8 cellular contexts compared by ENCODE assay signal in the genomic region with DNA sequence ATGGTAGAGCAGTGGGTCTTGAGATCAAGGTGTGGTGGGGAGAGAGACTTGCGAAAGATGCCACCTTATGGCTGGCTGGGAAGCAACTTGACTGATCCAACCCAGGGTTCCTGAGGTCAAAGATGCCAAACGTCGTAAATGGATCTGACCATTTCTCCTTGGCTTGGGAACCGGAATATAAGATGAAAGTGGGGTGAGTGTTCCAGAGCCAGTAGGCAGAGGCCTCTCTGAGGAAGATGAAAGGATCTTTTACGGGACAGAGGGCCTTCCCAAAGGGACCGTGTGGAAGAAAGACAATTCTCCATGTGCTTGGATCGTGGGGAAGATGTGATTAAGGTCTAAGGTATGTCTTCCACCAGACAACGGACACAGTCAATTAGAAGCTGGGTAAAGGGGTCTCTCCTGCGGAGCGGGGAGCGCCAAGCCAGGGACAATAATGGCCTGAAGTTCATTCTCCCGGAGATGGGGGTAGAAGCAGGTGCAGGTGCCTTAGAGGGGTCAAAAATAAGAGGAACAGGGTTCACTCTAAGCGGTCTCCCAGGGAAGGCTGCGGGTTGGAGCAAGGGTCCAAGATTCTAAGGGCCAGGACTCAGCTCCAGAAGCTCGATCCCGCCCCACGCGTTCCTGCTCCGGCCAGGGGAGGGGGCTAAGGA. TPM values are rescaled to one million over a fixed set of nuclear protein-coding genes. Genes with fewer than 3 reads are reported as not detected.
DNase-seq lines count a peak whose midpoint lies in the region; ATAC-seq and TF ChIP-seq lines count a peak whose summit lies in the region.

No MANE protein-coding gene starts in this region.

- H3K9ac ChIP-seq in PC-3 (ENCODE audit: low read length), result peak overlapping the region; percentile 85
- H3K9ac ChIP-seq in neural cell (ENCODE audit: low read length), result peak overlapping the region; percentile 94

- H3K27me3 ChIP-seq in PC-3 (ENCODE audit: low read length) (no peaks in the 10 kb centered on the region), neural cell (ENCODE audit: insufficient read depth, low read depth, low read length) (no peaks in the 10 kb centered on the region)
- H3K27me3 ChIP-seq in effector memory CD4-positive, alpha-beta T cell (replicated peaks; ENCODE audit: control insufficient read depth, insufficient read depth, low read length, poor library complexity, severe bottlenecking), result no peaks in the 10 kb centered on the region

- ATAC-seq in PC-3, result no peak
- no peak for ATAC-seq in GM19035 (IDR thresholded peaks at IDR 0.05; ENCODE audit: unreplicated experiment)
- ATAC-seq in GM18867 (IDR thresholded peaks at IDR 0.05; ENCODE audit: unreplicated experiment), result no peak

- peak overlapping the region; percentile 95 for H3K4me3 ChIP-seq in PC-3 (ENCODE audit: low read length)
- peak overlapping the region; percentile 71 for H3K4me3 ChIP-seq in effector memory CD4-positive, alpha-beta T cell (ENCODE audit: insufficient read depth, low read depth, low read length, poor library complexity, severe bottlenecking)
- H3K4me3 ChIP-seq in neural cell (ENCODE audit: low read length), result peak overlapping the region; percentile 96

- no peak for TF ChIP-seq RAD21 in neural cell (conservative IDR thresholded peaks at IDR 0.05)

- TF ChIP-seq CTCF in PC-3 (conservative IDR thresholded peaks at IDR 0.05; ENCODE audit: low read depth, low read length), result peak; percentile 26; the same call in 1 of the 2 replicates
- no peak for TF ChIP-seq CTCF in neural cell (IDR thresholded peaks at IDR 0.05; ENCODE audit: poor library complexity, severe bottlenecking)

- H4K20me1 ChIP-seq in PC-3 (ENCODE audit: low read length), result peaks cover 8% of the 10 kb centered on the region; the same call in 1 of the 2 replicates
- H4K20me1 ChIP-seq in neural cell (ENCODE audit: insufficient read depth), result no peaks in the 10 kb centered on the region

- H3K27ac ChIP-seq in PC-3 (ENCODE audit: low read length), result peak overlapping the region; percentile 36
- H3K27ac ChIP-seq in effector memory CD4-positive, alpha-beta T cell (ENCODE audit: insufficient read depth, low read length, poor library complexity, severe bottlenecking), result peak overlapping the region; percentile 75
- H3K27ac ChIP-seq in neural cell (ENCODE audit: low read length), result peak overlapping the region; percentile 82

- H3F3A ChIP-seq in PC-3 (ENCODE audit: low read length, unreplicated experiment) (no peaks in the 10 kb centered on the region), neural cell (ENCODE audit: insufficient read depth, low read length, poor library complexity, severe bottlenecking) (no peaks in the 10 kb centered on the region)

- peaks cover 19% of the 10 kb centered on the region for H3K4me1 ChIP-seq in PC-3 (ENCODE audit: insufficient read depth, low read length)
- peaks cover 17% of the 10 kb centered on the region for H3K4me1 ChIP-seq in effector memory CD4-positive, alpha-beta T cell (ENCODE audit: control insufficient read depth, insufficient read depth, low read length, poor library complexity, severe bottlenecking)

- DNase-seq in DMS 273 (lab: John Stamatoyannopoulos, UW; ENCODE audit: unreplicated experiment) (peak; percentile 40), DMS 273 treated with DMSO at 0.1 percent for 48 hours (lab: John Stamatoyannopoulos, UW) (no peak), PC-3 (peak; percentile 36), DMS114 treated with DMSO at 0.1 percent for 48 hours (lab: John Stamatoyannopoulos, UW; ENCODE audit: unreplicated experiment) (no peak)
- DNase-seq in effector memory CD4-positive, alpha-beta T cell, result no peak

- H3K9me2 ChIP-seq in PC-3 (replicated peaks; ENCODE audit: low read length) (no peaks in the 10 kb centered on the region), neural cell (ENCODE audit: insufficient read depth, low read length) (no peaks in the 10 kb centered on the region)

- H3K4me2 ChIP-seq in PC-3 (ENCODE audit: low read length) (peak overlapping the region; percentile 91), neural cell (ENCODE audit: low read length) (peak overlapping the region; percentile 87)

- peak overlapping the region; percentile 71 for H2AFZ ChIP-seq in PC-3 (ENCODE audit: low read length)
- H2AFZ ChIP-seq in neural cell (ENCODE audit: low read depth, low read length), result no peak overlapping the region

- CTCF ChIA-PET in PC-3 (lab: Charles Lee), result no interaction called here

- POLR2A ChIA-PET in PC-3 (lab: Charles Lee; ENCODE audit: unreplicated experiment), result no interaction called here

- H3K79me2 ChIP-seq in PC-3 (ENCODE audit: low read length) (peaks cover 53% of the 10 kb centered on the region), neural cell (replicated peaks; ENCODE audit: insufficient read depth, low read length) (peaks cover 51% of the 10 kb centered on the region)

- BruUV-seq in PC-3 (replicated peaks; lab: Mats Ljungman, UMichigan), result TSS peak; percentile 47

- no peak for TF ChIP-seq EP300 in neural cell (conservative IDR thresholded peaks at IDR 0.05; ENCODE audit: poor library complexity, severe bottlenecking)

- no peaks in the 10 kb centered on the region for H3K36me3 ChIP-seq in PC-3 (ENCODE audit: low read depth, low read length)
- H3K36me3 ChIP-seq in effector memory CD4-positive, alpha-beta T cell (ENCODE audit: control insufficient read depth, insufficient read depth, low read length), result peaks cover 4% of the 10 kb centered on the region
- no peaks in the 10 kb centered on the region for H3K36me3 ChIP-seq in neural cell (ENCODE audit: insufficient read depth, low read length)

- intact Hi-C loops in PC-3 (cut with micrococcal nuclease), result no loop called here

- no peaks in the 10 kb centered on the region for H3K9me3 ChIP-seq in PC-3 (ENCODE audit: low read length)
- H3K9me3 ChIP-seq in effector memory CD4-positive, alpha-beta T cell (ENCODE audit: control insufficient read depth, low read length), result no peaks in the 10 kb centered on the region
- no peaks in the 10 kb centered on the region for H3K9me3 ChIP-seq in neural cell (ENCODE audit: low read length)

TF ChIP-seq in neural cell, 6 proteins besides CTCF, POLR2A, EP300 and RAD21:
- no peak for TF ChIP-seq SMC3 (conservative IDR thresholded peaks at IDR 0.05; ENCODE audit: poor library complexity)
- TF ChIP-seq POLR2AphosphoS5 (IDR thresholded peaks at IDR 0.05), result no peak
- TF ChIP-seq EZH2 (IDR thresholded peaks at IDR 0.05; ENCODE audit: borderline replicate concordance, insufficient read depth, low read length, poor library complexity, severe bottlenecking), result no peak
- peak; percentile 19 for TF ChIP-seq MXI1 (conservative IDR thresholded peaks at IDR 0.05; ENCODE audit: poor library complexity, severe bottlenecking)
- TF ChIP-seq TAF1 (IDR thresholded peaks at IDR 0.05; ENCODE audit: low read depth), result no peak
- TF ChIP-seq, protein P1, sequence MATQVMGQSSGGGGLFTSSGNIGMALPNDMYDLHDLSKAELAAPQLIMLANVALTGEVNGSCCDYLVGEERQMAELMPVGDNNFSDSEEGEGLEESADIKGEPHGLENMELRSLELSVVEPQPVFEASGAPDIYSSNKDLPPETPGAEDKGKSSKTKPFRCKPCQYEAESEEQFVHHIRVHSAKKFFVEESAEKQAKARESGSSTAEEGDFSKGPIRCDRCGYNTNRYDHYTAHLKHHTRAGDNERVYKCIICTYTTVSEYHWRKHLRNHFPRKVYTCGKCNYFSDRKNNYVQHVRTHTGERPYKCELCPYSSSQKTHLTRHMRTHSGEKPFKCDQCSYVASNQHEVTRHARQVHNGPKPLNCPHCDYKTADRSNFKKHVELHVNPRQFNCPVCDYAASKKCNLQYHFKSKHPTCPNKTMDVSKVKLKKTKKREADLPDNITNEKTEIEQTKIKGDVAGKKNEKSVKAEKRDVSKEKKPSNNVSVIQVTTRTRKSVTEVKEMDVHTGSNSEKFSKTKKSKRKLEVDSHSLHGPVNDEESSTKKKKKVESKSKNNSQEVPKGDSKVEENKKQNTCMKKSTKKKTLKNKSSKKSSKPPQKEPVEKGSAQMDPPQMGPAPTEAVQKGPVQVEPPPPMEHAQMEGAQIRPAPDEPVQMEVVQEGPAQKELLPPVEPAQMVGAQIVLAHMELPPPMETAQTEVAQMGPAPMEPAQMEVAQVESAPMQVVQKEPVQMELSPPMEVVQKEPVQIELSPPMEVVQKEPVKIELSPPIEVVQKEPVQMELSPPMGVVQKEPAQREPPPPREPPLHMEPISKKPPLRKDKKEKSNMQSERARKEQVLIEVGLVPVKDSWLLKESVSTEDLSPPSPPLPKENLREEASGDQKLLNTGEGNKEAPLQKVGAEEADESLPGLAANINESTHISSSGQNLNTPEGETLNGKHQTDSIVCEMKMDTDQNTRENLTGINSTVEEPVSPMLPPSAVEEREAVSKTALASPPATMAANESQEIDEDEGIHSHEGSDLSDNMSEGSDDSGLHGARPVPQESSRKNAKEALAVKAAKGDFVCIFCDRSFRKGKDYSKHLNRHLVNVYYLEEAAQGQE (IDR thresholded peaks at IDR 0.05; ENCODE audit: borderline replicate concordance), result no peak

RNA-seq across cellular contexts. Expression of a gene that starts 0.8 kb away (rescaled TPM):
- total RNA-seq in PC-3 (2014; rRNA removed), result 51.4 and 67.2 TPM in 2 replicates
- polyA plus RNA-seq in neural cell, result 118 and 130 TPM in 2 replicates
- 104 and 127 TPM in 2 replicates for polyA minus RNA-seq in neural cell

RNA-seq across cellular contexts. Expression of a gene that starts 13.7 kb away (rescaled TPM):
- total RNA-seq in PC-3 (2014; rRNA removed), result 27.6 and 33.1 TPM in 2 replicates
- 303 and 330 TPM in 2 replicates for polyA plus RNA-seq in neural cell
- polyA minus RNA-seq in neural cell, result 44.3 and 48.7 TPM in 2 replicates

RNA-seq across cellular contexts. Expression of a gene that starts 16.0 kb away (rescaled TPM):
- not detected in 2 replicates for total RNA-seq in PC-3 (2014; rRNA removed)
- 0.90 and 3.2 TPM in 2 replicates for polyA plus RNA-seq in neural cell
- polyA minus RNA-seq in neural cell, result 0.81 TPM in 1 of 2 replicates, not detected in the other

RNA-seq across cellular contexts. Expression of a gene that starts 24.0 kb away (rescaled TPM):
- 6.3 and 7.0 TPM in 2 replicates for total RNA-seq in PC-3 (2014; rRNA removed)
- polyA plus RNA-seq in neural cell, result 0.47 and 1.5 TPM in 2 replicates
- polyA minus RNA-seq in neural cell, result not detected in 2 replicates

RNA-seq across cellular contexts. Expression of a gene that starts 30.2 kb away (rescaled TPM):
- total RNA-seq in PC-3 (2014; rRNA removed), result 71.0 and 94.1 TPM in 2 replicates
- polyA plus RNA-seq in neural cell, result 110 and 118 TPM in 2 replicates
- polyA minus RNA-seq in neural cell, result 39.7 and 43.1 TPM in 2 replicates

Comparison
In these comparisons a context has a peak if more than half of its experiments do, and no peak if none do; other contexts are left out.
1. DNase-seq: peak in DMS 273 (single experiment) and PC-3 (single experiment); none in DMS 273 treated with DMSO at 0.1 percent for 48 hours (single experiment), effector memory CD4-positive, alpha-beta T cell (0 of 3) and DMS114 treated with DMSO at 0.1 percent for 48 hours (single experiment).
2. Peak in every context shown above with its lines, with median percentiles within 50 percentile points of each other: H3K27ac ChIP-seq and H3K4me3 ChIP-seq.